ENCODE assay signal across 9 cellular contexts in genomic region chr4:110508827-110509446, GRCh38. TPM values are rescaled to one million over a fixed set of nuclear protein-coding genes. Genes with fewer than 3 reads are reported as not detected.
DNase-seq lines count a peak whose midpoint lies in the region; ATAC-seq, FAIRE-seq and TF ChIP-seq lines count a peak whose summit lies in the region.
"Had no signal": no experiment of that assay in that cellular context is flagged by ENCODE, and none has a peak within 500 bp of the region (broad histone marks: within the 10 kb centered on the region; RNA-seq: fewer than 3 reads in every experiment).

No MANE protein-coding gene starts in this region.

- ATAC-seq in GM19351 (IDR thresholded peaks at IDR 0.05; ENCODE audit: unreplicated experiment): peak; percentile 51
- peak; percentile 59; the same call in 1 of the 3 replicates for ATAC-seq in RWPE2 (ENCODE audit: low read depth)
- peak in 2 of 8 donors; percentile 51 to 62 for ATAC-seq in heart right ventricle
- ATAC-seq in HG02610 (IDR thresholded peaks at IDR 0.05; ENCODE audit: unreplicated experiment): no peak
- no peak for ATAC-seq in HG03571 (IDR thresholded peaks at IDR 0.05; ENCODE audit: unreplicated experiment)

- H3K9me3 ChIP-seq in RWPE2 (ENCODE audit: severe bottlenecking) (no peaks in the 10 kb centered on the region), heart right ventricle (no peaks in the 10 kb centered on the region)

- 81 to 86% methylated on average over 2 of the region's 2 CpGs for WGBS in heart right ventricle, 2 donors

- intact Hi-C loops in heart right ventricle (cut with DNase I): loop anchor here in 2 of 10 donors (2.0 to 10.0 kb wide), 2 partner anchors 194 kb away; no protein-coding TSS in a partner anchor

- TF ChIP-seq CTCF in RWPE2 (IDR thresholded peaks at IDR 0.05; ENCODE audit: poor library complexity, severe bottlenecking) (peak; percentile 50), heart right ventricle (IDR thresholded peaks at IDR 0.05) (peak in 8 of 9 donors; percentile 18 to 54 (median 38))

- H3K4me3 ChIP-seq in RWPE2 (ENCODE audit: severe bottlenecking): no peak overlapping the region
- H3K4me3 ChIP-seq in heart right ventricle: no peak overlapping the region

- H3K27me3 ChIP-seq in RWPE2 (ENCODE audit: insufficient read depth, poor library complexity, severe bottlenecking) (no peaks in the 10 kb centered on the region), heart right ventricle (no peaks in the 10 kb centered on the region)

- H3K4me1 ChIP-seq in RWPE2 (ENCODE audit: insufficient read depth, poor library complexity, severe bottlenecking) (no peaks in the 10 kb centered on the region), heart right ventricle (peaks cover 0 to 7% (median 0%) of the 10 kb centered on the region in 9 donors)

- no peaks in the 10 kb centered on the region for H3K36me3 ChIP-seq in RWPE2 (ENCODE audit: low read depth)
- H3K36me3 ChIP-seq in heart right ventricle: no peaks in the 10 kb centered on the region

- no peak overlapping the region for H3K27ac ChIP-seq in RWPE2 (ENCODE audit: poor library complexity, severe bottlenecking)
- no peak overlapping the region for H3K27ac ChIP-seq in heart right ventricle

- peak; percentile 61 for FAIRE-seq in A204.1 (lab: Jason Lieb, UNC)

- DNase-seq in RWPE2 (ENCODE audit: low spot score) (no peak), heart right ventricle (no peak), hypothalamus (lab: John Stamatoyannopoulos, UW) (no peak), GM19238 (ENCODE audit: insufficient read length, low spot score) (no peak)
- DNase-seq: NCI-H2081 had no signal

RNA-seq across cellular contexts. Expression of gene ENPEP, which starts 33.0 kb away (rescaled TPM):
- 10 to 100 TPM in 1 of 10 donors, 1 to 10 TPM in 9; 2.2 to 14.9 (median 3.5) TPM for total RNA-seq in heart right ventricle
- 1 to 10 TPM; 4.0 to 6.2 TPM for polyA plus RNA-seq in heart right ventricle

Comparison
In these comparisons a context has a peak if more than half of its experiments do, and no peak if none do; other contexts are left out.
1. ATAC-seq: peak in GM19351 (single experiment) and RWPE2 (single experiment); none in HG02610 (single experiment) and HG03571 (single experiment).